19 cellular contexts compared by ENCODE assay signal in genomic region chr1:240107058-240107684, GRCh38. TPM values are rescaled to one million over a fixed set of nuclear protein-coding genes. Genes with fewer than 3 reads are reported as not detected.
DNase-seq lines count a peak whose midpoint lies in the region; ATAC-seq and TF ChIP-seq lines count a peak whose summit lies in the region.
"Had no signal": no experiment of that assay in that cellular context is flagged by ENCODE, and none has a peak within 500 bp of the region (broad histone marks: within the 10 kb centered on the region; RNA-seq: fewer than 3 reads in every experiment).

No MANE protein-coding gene starts in this region.

- H3K79me2 ChIP-seq in smooth muscle cell (ENCODE audit: low read depth), result no peaks in the 10 kb centered on the region

- no peaks in the 10 kb centered on the region for H4K20me1 ChIP-seq in smooth muscle cell (ENCODE audit: low read depth)

- 25% methylated on average over 3 of the region's 3 CpGs for WGBS in smooth muscle cell (ENCODE audit: low lambda C conversion rate)

- H3K36me3 ChIP-seq in smooth muscle cell (ENCODE audit: low read depth) (no peaks in the 10 kb centered on the region), brain microvascular endothelial cell (replicated peaks) (no peaks in the 10 kb centered on the region)
- H3K36me3 ChIP-seq: heart left ventricle, lower lobe of right lung, neutrophil, thyroid gland had no signal

- H3K4me1 ChIP-seq in smooth muscle cell (ENCODE audit: low read depth), result peaks cover 12% of the 10 kb centered on the region
- H3K4me1 ChIP-seq: heart left ventricle, lower lobe of right lung, thyroid gland had no signal

- no peak for TF ChIP-seq CTCF in fibroblast of the aortic adventitia (IDR thresholded peaks at IDR 0.05; ENCODE audit: insufficient read depth, low read length)
- no peak for TF ChIP-seq CTCF in smooth muscle cell (IDR thresholded peaks at IDR 0.05; ENCODE audit: borderline replicate concordance, insufficient read depth, poor library complexity, severe bottlenecking)
- TF ChIP-seq CTCF in brain microvascular endothelial cell (IDR thresholded peaks at IDR 0.05; ENCODE audit: low read depth, low read length, missing control alignments), result no peak

- H3K4me3 ChIP-seq in fibroblast of the aortic adventitia (ENCODE audit: low read depth, low read length) (no peak overlapping the region), smooth muscle cell (no peak overlapping the region), brain microvascular endothelial cell (ENCODE audit: low read depth, low read length) (no peak overlapping the region)
- H3K4me3 ChIP-seq: heart left ventricle, lower lobe of right lung, thyroid gland had no signal

- H3K9me3 ChIP-seq in smooth muscle cell (replicated peaks; ENCODE audit: low read depth), result no peaks in the 10 kb centered on the region
- H3K9me3 ChIP-seq: heart left ventricle, lower lobe of right lung, neutrophil, thyroid gland had no signal

- in situ Hi-C loops in brain microvascular endothelial cell (cut with HindIII; ENCODE audit: low pct_ligation_motif_present, low sequenced_read_pairs), result no loop called here

- ATAC-seq in SK-N-SH treated with all-trans-retinoic acid at 6 μM for 48 hours (peak; percentile 87), HG03139 (IDR thresholded peaks at IDR 0.05; ENCODE audit: unreplicated experiment) (no peak)
- ATAC-seq: activated CD8-positive, alpha-beta memory T cell treated with anti-CD3 and anti-CD28 coated beads, Interleukin-2, amount 10 ng/mL, durations not matched to agents 7 days and 5 days; heart left ventricle; lower lobe of right lung had no signal

- H3K4me2 ChIP-seq in smooth muscle cell, result peak overlapping the region; percentile 67

- H2AFZ ChIP-seq in smooth muscle cell (ENCODE audit: low read depth), result no peak overlapping the region

- H3F3A ChIP-seq in smooth muscle cell (ENCODE audit: low read depth), result peaks cover 15% of the 10 kb centered on the region

- H3K9ac ChIP-seq in smooth muscle cell (ENCODE audit: low read depth), result no peak overlapping the region

- H3K27me3 ChIP-seq in smooth muscle cell (ENCODE audit: low read depth) (no peaks in the 10 kb centered on the region), brain microvascular endothelial cell (replicated peaks) (no peaks in the 10 kb centered on the region)
- H3K27me3 ChIP-seq: neutrophil, thyroid gland had no signal

- DNase-seq in DMS79 treated with DMSO at 0.1 percent for 48 hours (lab: John Stamatoyannopoulos, UW) (peak; percentile 35), DMS79 (lab: John Stamatoyannopoulos, UW) (no peak), fibroblast of the aortic adventitia (ENCODE audit: low read depth) (peak; percentile 66), smooth muscle cell (lab: John Stamatoyannopoulos, UW; ENCODE audit: unreplicated experiment) (no peak), NCI-H524 (lab: John Stamatoyannopoulos, UW) (no peak), brain microvascular endothelial cell (no peak)
- DNase-seq: activated CD8-positive, alpha-beta memory T cell treated with anti-CD3 and anti-CD28 coated beads, Interleukin-2, amount 10 ng/mL, durations not matched to agents 7 days and 5 days; heart left ventricle; lower lobe of right lung; NCI-H1048; NCI-H748 treated with DMSO at 0.1 percent for 48 hours; SIG-M5; stimulated activated CD4-positive, alpha-beta T cell treated with anti-CD3 and anti-CD28 coated beads, Interleukin-15, amount 100 ng/mL, for 24 hours; thyroid gland had no signal

- H3K27ac ChIP-seq in smooth muscle cell (ENCODE audit: low read depth) (no peak overlapping the region), brain microvascular endothelial cell (no peak overlapping the region)
- H3K27ac ChIP-seq: 22Rv1, heart left ventricle, lower lobe of right lung, neutrophil, thyroid gland, VCaP had no signal

TF ChIP-seq in SK-N-SH treated with all-trans-retinoic acid at 6 μM for 48 hours, 23 proteins besides CTCF, POLR2A, EP300 and RAD21:
- peak; percentile 88 for TF ChIP-seq ZC3H10 (CRISPR knock-in tag; IDR thresholded peaks at IDR 0.05)
- TF ChIP-seq TOX (CRISPR knock-in tag; IDR thresholded peaks at IDR 0.05; ENCODE audit: borderline replicate concordance), result peak; percentile 81; the same call in 1 of the 2 replicates
- TF ChIP-seq BACH2 (CRISPR knock-in tag; IDR thresholded peaks at IDR 0.05; ENCODE audit: borderline replicate concordance), result no peak

RNA-seq across cellular contexts. Expression of gene FMN2, which starts 15.5 kb away (rescaled TPM):
- 8.1 and 34.5 TPM in 2 replicates for total RNA-seq in fibroblast of the aortic adventitia (ENCODE audit: low replicate concordance)
- total RNA-seq in smooth muscle cell, result 0.85 and 6.2 TPM in 2 replicates
- polyA plus RNA-seq in smooth muscle cell, result 0.15 and 1.9 TPM in 2 replicates
- total RNA-seq: activated CD8-positive, alpha-beta memory T cell treated with anti-CD3 and anti-CD28 coated beads, Interleukin-2, amount 10 ng/mL, durations not matched to agents 7 days and 5 days had no signal

Comparison
In these comparisons a context has a peak if more than half of its experiments do, and no peak if none do; other contexts are left out.
1. DNase-seq: peak in DMS79 treated with DMSO at 0.1 percent for 48 hours (single experiment) and fibroblast of the aortic adventitia (single experiment); none in DMS79 (single experiment), smooth muscle cell (single experiment), NCI-H524 (0 of 2) and brain microvascular endothelial cell (single experiment).